ENCODE assay signal across 18 cellular contexts in the genomic region with DNA sequence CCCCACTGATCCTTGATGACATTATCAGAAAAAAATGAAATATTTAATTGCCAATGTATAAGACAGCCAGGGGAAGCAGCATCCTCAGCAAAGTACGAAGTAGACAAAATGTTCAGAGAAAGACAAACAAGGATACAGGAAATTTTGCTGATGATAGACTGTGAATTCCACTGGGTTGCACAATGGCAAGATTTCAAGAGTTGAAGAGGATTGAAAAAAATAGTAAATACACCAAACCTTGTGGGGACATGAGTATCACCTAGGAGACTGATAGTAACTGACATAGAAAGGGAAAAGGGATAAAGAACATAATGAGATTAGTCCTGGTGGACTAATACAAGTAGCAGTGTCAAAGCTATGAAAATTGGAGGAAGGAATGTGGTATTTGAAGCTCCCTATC.
"Had no signal": no experiment of that assay in that cellular context is flagged by ENCODE, and none has a peak within 500 bp of the region (broad histone marks: within the 10 kb centered on the region; RNA-seq: fewer than 3 reads in every experiment).

No MANE protein-coding gene starts in this region.

- H3K4me1 Mint-ChIP-seq: nephron had no signal

- DNase-seq: activated CD4-positive, alpha-beta T cell treated with anti-CD3 and anti-CD28 coated beads, Interleukin-2, amount 10 ng/mL, durations not matched to agents 7 days and 5 days; activated naive CD4-positive, alpha-beta T cell; activated naive CD8-positive, alpha-beta T cell treated with anti-CD3 and anti-CD28 coated beads, Interleukin-2, amount 10 ng/mL, durations not matched to agents 7 days and 5 days; anterior cingulate cortex; brain microvascular endothelial cell; cerebellar nuclear complex; effector memory CD8-positive, alpha-beta T cell; hippocampal formation; kidney; nucleus accumbens; small intestine; upper lobe of left lung had no signal

- ATAC-seq: effector memory CD8-positive, alpha-beta T cell had no signal

- H3K27me3 ChIP-seq: brain microvascular endothelial cell, right atrium auricular region, upper lobe of left lung had no signal

- H3K27ac Mint-ChIP-seq: activated CD4-positive, alpha-beta T cell treated with anti-CD3 and anti-CD28 coated beads, Interleukin-2, amount 10 ng/mL, durations not matched to agents 7 days and 5 days; activated naive CD8-positive, alpha-beta T cell treated with anti-CD3 and anti-CD28 coated beads, Interleukin-2, amount 10 ng/mL, durations not matched to agents 7 days and 5 days; activated T-helper 1 cell treated with anti-CD3 and anti-CD28 coated beads, Interleukin-12 subunit alpha, Interleukin-12 subunit beta, Interleukin-2, Interleukin-4 antibody, amounts not matched to agents 30 ng/mL and 10 ng/mL and 1 ng/mL, durations not matched to agents 14 hours and 24 hours and 36 hours; dendritic cell treated with granulocyte-macrophage colony-stimulating factor and Interleukin-4, amounts not matched to agents 40 ng/mL and 50 ng/mL, for 4 days; effector memory CD8-positive, alpha-beta T cell; nephron; stimulated activated naive CD8-positive, alpha-beta T cell treated with anti-CD3 and anti-CD28 coated beads, Interleukin-15, Interleukin-2, amounts not matched to agents 100 ng/mL and 50 ng/mL, for 24 hours; T-helper 2 cell treated with Interferon-gamma antibody and Interleukin-4, amounts not matched to agents 5 μg/mL and 100 μg/mL, for 36 hours had no signal

- H3K27me3 Mint-ChIP-seq: activated CD4-positive, alpha-beta T cell treated with anti-CD3 and anti-CD28 coated beads, Interleukin-2, amount 10 ng/mL, durations not matched to agents 7 days and 5 days; activated naive CD8-positive, alpha-beta T cell treated with anti-CD3 and anti-CD28 coated beads, Interleukin-2, amount 10 ng/mL, durations not matched to agents 7 days and 5 days; dendritic cell treated with granulocyte-macrophage colony-stimulating factor and Interleukin-4, amounts not matched to agents 40 ng/mL and 50 ng/mL, for 4 days; effector memory CD8-positive, alpha-beta T cell; stimulated activated naive CD8-positive, alpha-beta T cell treated with anti-CD3 and anti-CD28 coated beads, Interleukin-15, Interleukin-2, amounts not matched to agents 100 ng/mL and 50 ng/mL, for 24 hours had no signal

- H3K9me3 ChIP-seq: right atrium auricular region, upper lobe of left lung had no signal

- H3K27ac ChIP-seq: brain microvascular endothelial cell, right atrium auricular region, upper lobe of left lung had no signal

- H3K36me3 ChIP-seq: brain microvascular endothelial cell, right atrium auricular region, upper lobe of left lung had no signal

- H3K4me3 ChIP-seq: right atrium auricular region, upper lobe of left lung had no signal

- H3K4me3 Mint-ChIP-seq: activated CD4-positive, alpha-beta T cell treated with anti-CD3 and anti-CD28 coated beads, Interleukin-2, amount 10 ng/mL, durations not matched to agents 7 days and 5 days; activated naive CD8-positive, alpha-beta T cell treated with anti-CD3 and anti-CD28 coated beads, Interleukin-2, amount 10 ng/mL, durations not matched to agents 7 days and 5 days; activated T-helper 1 cell treated with anti-CD3 and anti-CD28 coated beads, Interleukin-12 subunit alpha, Interleukin-12 subunit beta, Interleukin-2, Interleukin-4 antibody, amounts not matched to agents 30 ng/mL and 10 ng/mL and 1 ng/mL, durations not matched to agents 14 hours and 24 hours and 36 hours; dendritic cell treated with granulocyte-macrophage colony-stimulating factor and Interleukin-4, amounts not matched to agents 40 ng/mL and 50 ng/mL, for 4 days; effector memory CD8-positive, alpha-beta T cell; nephron; stimulated activated naive CD8-positive, alpha-beta T cell treated with anti-CD3 and anti-CD28 coated beads, Interleukin-15, Interleukin-2, amounts not matched to agents 100 ng/mL and 50 ng/mL, for 24 hours; T-helper 2 cell treated with Interferon-gamma antibody and Interleukin-4, amounts not matched to agents 5 μg/mL and 100 μg/mL, for 36 hours had no signal

- H3K9me3 Mint-ChIP-seq: activated naive CD8-positive, alpha-beta T cell treated with anti-CD3 and anti-CD28 coated beads, Interleukin-2, amount 10 ng/mL, durations not matched to agents 7 days and 5 days; activated T-helper 1 cell treated with anti-CD3 and anti-CD28 coated beads, Interleukin-12 subunit alpha, Interleukin-12 subunit beta, Interleukin-2, Interleukin-4 antibody, amounts not matched to agents 30 ng/mL and 10 ng/mL and 1 ng/mL, durations not matched to agents 14 hours and 24 hours and 36 hours; dendritic cell treated with granulocyte-macrophage colony-stimulating factor and Interleukin-4, amounts not matched to agents 40 ng/mL and 50 ng/mL, for 4 days; effector memory CD8-positive, alpha-beta T cell; nephron; stimulated activated naive CD8-positive, alpha-beta T cell treated with anti-CD3 and anti-CD28 coated beads, Interleukin-15, Interleukin-2, amounts not matched to agents 100 ng/mL and 50 ng/mL, for 24 hours; T-helper 2 cell treated with Interferon-gamma antibody and Interleukin-4, amounts not matched to agents 5 μg/mL and 100 μg/mL, for 36 hours had no signal
